1 cellular context compared by ENCODE assay signal in the genomic region with DNA sequence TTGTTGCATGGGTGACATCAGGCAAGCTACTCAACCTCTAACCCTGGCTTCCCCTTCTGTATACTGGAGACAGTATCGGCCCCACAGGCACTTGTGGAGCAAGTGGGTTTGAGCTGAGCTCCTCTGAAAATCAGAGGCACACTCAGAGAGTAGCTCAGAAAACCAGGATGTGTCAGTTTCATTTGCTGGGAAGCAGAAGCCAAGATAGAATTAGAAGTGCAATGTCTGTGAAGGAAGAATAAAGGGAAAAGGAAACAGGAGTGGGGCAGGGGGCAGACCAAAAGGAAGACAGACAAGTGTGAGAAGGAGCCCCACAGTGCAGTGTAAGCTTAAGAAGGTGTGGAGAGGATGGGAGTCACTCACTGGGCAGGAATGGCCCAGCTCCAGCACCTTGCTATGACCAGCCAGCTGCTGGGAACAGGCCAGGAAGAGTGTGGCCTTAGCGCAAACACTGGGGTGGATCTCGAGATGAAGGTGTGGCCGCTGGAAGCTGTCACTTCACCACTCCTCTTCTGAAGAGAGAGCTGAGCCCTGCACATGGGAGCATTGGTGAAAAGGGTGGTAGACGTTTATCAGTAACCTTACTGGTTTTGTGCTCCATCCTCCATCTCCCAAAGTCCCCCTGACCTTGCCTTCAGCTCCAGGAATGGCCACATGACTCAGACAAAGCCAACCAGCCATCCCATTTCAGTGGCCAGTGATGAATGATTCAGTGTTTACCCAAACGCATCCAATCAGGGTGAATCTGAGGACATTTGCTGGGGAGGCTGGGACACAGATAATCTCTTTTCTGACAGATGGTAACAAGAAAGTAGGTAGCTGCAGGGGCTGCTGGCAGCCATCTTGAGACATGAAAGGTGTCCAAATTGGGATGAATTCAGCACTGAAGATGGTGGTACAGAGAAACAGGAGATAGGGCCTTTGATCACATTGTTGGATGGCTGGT.
TF ChIP-seq lines count a peak whose summit lies in the region.

No MANE protein-coding gene starts in this region.

TF ChIP-seq in K562, 482 proteins besides CTCF, POLR2A, EP300 and RAD21 (continued from another document and continues in another):
- TF ChIP-seq SRSF3 (IDR thresholded peaks at IDR 0.05; ENCODE audit: insufficient read depth, low read length) = no peak
- TF ChIP-seq, protein P1, sequence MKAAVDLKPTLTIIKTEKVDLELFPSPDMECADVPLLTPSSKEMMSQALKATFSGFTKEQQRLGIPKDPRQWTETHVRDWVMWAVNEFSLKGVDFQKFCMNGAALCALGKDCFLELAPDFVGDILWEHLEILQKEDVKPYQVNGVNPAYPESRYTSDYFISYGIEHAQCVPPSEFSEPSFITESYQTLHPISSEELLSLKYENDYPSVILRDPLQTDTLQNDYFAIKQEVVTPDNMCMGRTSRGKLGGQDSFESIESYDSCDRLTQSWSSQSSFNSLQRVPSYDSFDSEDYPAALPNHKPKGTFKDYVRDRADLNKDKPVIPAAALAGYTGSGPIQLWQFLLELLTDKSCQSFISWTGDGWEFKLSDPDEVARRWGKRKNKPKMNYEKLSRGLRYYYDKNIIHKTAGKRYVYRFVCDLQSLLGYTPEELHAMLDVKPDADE (conservative IDR thresholded peaks at IDR 0.05; ENCODE audit: control insufficient read depth, low read depth, low read length) = no peak
- TF ChIP-seq RNF2 (IDR thresholded peaks at IDR 0.05) = no peak
- no peak for TF ChIP-seq CBX3 (IDR thresholded peaks at IDR 0.05; ENCODE audit: borderline replicate concordance in 1 of 2, low read length in 2 of 2)
- TF ChIP-seq RBM14 (IDR thresholded peaks at IDR 0.05; ENCODE audit: borderline replicate concordance, insufficient read depth, low read depth, low read length) = no peak
- TF ChIP-seq, protein P2, sequence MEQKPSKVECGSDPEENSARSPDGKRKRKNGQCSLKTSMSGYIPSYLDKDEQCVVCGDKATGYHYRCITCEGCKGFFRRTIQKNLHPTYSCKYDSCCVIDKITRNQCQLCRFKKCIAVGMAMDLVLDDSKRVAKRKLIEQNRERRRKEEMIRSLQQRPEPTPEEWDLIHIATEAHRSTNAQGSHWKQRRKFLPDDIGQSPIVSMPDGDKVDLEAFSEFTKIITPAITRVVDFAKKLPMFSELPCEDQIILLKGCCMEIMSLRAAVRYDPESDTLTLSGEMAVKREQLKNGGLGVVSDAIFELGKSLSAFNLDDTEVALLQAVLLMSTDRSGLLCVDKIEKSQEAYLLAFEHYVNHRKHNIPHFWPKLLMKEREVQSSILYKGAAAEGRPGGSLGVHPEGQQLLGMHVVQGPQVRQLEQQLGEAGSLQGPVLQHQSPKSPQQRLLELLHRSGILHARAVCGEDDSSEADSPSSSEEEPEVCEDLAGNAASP (IDR thresholded peaks at IDR 0.05) = no peak
- TF ChIP-seq KAT8 (IDR thresholded peaks at IDR 0.05; ENCODE audit: low read depth) = peak; percentile 31; the same call in 1 of the 2 replicates
- peak; percentile 61; the same call in 1 of the 2 replicates for TF ChIP-seq ATF3 (IDR thresholded peaks at IDR 0.05)
- no peak for TF ChIP-seq ATF3 (CRISPR knock-in tag; conservative IDR thresholded peaks at IDR 0.05)
- TF ChIP-seq ZNF778 (CRISPR knock-in tag; IDR thresholded peaks at IDR 0.05) = no peak
- peak; percentile 43; the same call in 1 of the 2 replicates for TF ChIP-seq NFE2 (IDR thresholded peaks at IDR 0.05; ENCODE audit: low read depth)
- no peak for TF ChIP-seq PML (IDR thresholded peaks at IDR 0.05; ENCODE audit: low read length)
- no peak for TF ChIP-seq SRF (CRISPR knock-in tag; IDR thresholded peaks at IDR 0.05)
- TF ChIP-seq SAFB (IDR thresholded peaks at IDR 0.05; ENCODE audit: borderline replicate concordance, low read depth, low read length) = no peak
- no peak for TF ChIP-seq ZNF197 (CRISPR knock-in tag; IDR thresholded peaks at IDR 0.05; ENCODE audit: low read depth)
- TF ChIP-seq KLF16 (IDR thresholded peaks at IDR 0.05) = no peak
- TF ChIP-seq XRCC3 (IDR thresholded peaks at IDR 0.05) = no peak
- TF ChIP-seq PCBP1 (IDR thresholded peaks at IDR 0.05; ENCODE audit: low read depth, low read length, poor library complexity, severe bottlenecking) = no peak
- TF ChIP-seq RFX1 (IDR thresholded peaks at IDR 0.05) = no peak
- TF ChIP-seq ZNF224 (CRISPR knock-in tag; IDR thresholded peaks at IDR 0.05) = no peak
- TF ChIP-seq SAFB2 (IDR thresholded peaks at IDR 0.05; ENCODE audit: borderline replicate concordance, low read depth, low read length, severe bottlenecking) = no peak
- no peak for TF ChIP-seq HDAC2 (IDR thresholded peaks at IDR 0.05)
- TF ChIP-seq, protein P3, sequence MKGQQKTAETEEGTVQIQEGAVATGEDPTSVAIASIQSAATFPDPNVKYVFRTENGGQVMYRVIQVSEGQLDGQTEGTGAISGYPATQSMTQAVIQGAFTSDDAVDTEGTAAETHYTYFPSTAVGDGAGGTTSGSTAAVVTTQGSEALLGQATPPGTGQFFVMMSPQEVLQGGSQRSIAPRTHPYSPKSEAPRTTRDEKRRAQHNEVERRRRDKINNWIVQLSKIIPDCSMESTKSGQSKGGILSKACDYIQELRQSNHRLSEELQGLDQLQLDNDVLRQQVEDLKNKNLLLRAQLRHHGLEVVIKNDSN (CRISPR knock-in tag; IDR thresholded peaks at IDR 0.05) = peak; percentile 34; the same call in 1 of the 2 replicates
- no peak for TF ChIP-seq BCL6 (CRISPR knock-in tag; IDR thresholded peaks at IDR 0.05)
- TF ChIP-seq ETV1 (tag; conservative IDR thresholded peaks at IDR 0.05; ENCODE audit: low read depth) = no peak
- no peak for TF ChIP-seq ZNF785 (CRISPR knock-in tag; IDR thresholded peaks at IDR 0.05)
- TF ChIP-seq MCM3 (IDR thresholded peaks at IDR 0.05) = no peak
- TF ChIP-seq TRIM24 (IDR thresholded peaks at IDR 0.05) = no peak
- no peak for TF ChIP-seq BRF1 (IDR thresholded peaks at IDR 0.05; ENCODE audit: borderline replicate concordance, extremely low read depth, insufficient read length)
- TF ChIP-seq TBL1XR1 (IDR thresholded peaks at IDR 0.05; ENCODE audit: low read length in 2 of 2) = no peak
- TF ChIP-seq RERE (CRISPR knock-in tag; IDR thresholded peaks at IDR 0.05; ENCODE audit: borderline replicate concordance) = no peak
- TF ChIP-seq, protein P4, sequence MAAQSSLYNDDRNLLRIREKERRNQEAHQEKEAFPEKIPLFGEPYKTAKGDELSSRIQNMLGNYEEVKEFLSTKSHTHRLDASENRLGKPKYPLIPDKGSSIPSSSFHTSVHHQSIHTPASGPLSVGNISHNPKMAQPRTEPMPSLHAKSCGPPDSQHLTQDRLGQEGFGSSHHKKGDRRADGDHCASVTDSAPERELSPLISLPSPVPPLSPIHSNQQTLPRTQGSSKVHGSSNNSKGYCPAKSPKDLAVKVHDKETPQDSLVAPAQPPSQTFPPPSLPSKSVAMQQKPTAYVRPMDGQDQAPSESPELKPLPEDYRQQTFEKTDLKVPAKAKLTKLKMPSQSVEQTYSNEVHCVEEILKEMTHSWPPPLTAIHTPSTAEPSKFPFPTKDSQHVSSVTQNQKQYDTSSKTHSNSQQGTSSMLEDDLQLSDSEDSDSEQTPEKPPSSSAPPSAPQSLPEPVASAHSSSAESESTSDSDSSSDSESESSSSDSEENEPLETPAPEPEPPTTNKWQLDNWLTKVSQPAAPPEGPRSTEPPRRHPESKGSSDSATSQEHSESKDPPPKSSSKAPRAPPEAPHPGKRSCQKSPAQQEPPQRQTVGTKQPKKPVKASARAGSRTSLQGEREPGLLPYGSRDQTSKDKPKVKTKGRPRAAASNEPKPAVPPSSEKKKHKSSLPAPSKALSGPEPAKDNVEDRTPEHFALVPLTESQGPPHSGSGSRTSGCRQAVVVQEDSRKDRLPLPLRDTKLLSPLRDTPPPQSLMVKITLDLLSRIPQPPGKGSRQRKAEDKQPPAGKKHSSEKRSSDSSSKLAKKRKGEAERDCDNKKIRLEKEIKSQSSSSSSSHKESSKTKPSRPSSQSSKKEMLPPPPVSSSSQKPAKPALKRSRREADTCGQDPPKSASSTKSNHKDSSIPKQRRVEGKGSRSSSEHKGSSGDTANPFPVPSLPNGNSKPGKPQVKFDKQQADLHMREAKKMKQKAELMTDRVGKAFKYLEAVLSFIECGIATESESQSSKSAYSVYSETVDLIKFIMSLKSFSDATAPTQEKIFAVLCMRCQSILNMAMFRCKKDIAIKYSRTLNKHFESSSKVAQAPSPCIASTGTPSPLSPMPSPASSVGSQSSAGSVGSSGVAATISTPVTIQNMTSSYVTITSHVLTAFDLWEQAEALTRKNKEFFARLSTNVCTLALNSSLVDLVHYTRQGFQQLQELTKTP (IDR thresholded peaks at IDR 0.05; ENCODE audit: low read depth in 1 of 2, partially characterized antibody in 2 of 2) = no peak
- TF ChIP-seq MTA3 (IDR thresholded peaks at IDR 0.05; ENCODE audit: borderline replicate concordance) = 0 out of 2 replicates have a peak, but pooled peaks have one; percentile 8
- no peak for TF ChIP-seq ZNF184 (CRISPR knock-in tag; IDR thresholded peaks at IDR 0.05)
- TF ChIP-seq MTA1 (IDR thresholded peaks at IDR 0.05; ENCODE audit: borderline replicate concordance) = no peak
- TF ChIP-seq SRSF7 (optimal IDR thresholded peaks at IDR 0.05; ENCODE audit: low read depth, low read length) = no peak
- 0 out of 2 replicates have a peak, but pooled peaks have one; percentile 12 for TF ChIP-seq FOXM1 (IDR thresholded peaks at IDR 0.05; ENCODE audit: low read depth)
- TF ChIP-seq FOXM1 (CRISPR knock-in tag; IDR thresholded peaks at IDR 0.05; ENCODE audit: low read depth) = no peak
- no peak for TF ChIP-seq ZNF239 (CRISPR knock-in tag; IDR thresholded peaks at IDR 0.05)
- no peak for TF ChIP-seq DACH1 (IDR thresholded peaks at IDR 0.05; ENCODE audit: partially characterized antibody)
- TF ChIP-seq NCOA6 (IDR thresholded peaks at IDR 0.05) = no peak
- TF ChIP-seq U2AF1 (optimal IDR thresholded peaks at IDR 0.05; ENCODE audit: low read depth, low read length) = no peak
- TF ChIP-seq ZBTB33 (CRISPR knock-in tag; IDR thresholded peaks at IDR 0.05) = peak; percentile 85
- TF ChIP-seq, protein P5, sequence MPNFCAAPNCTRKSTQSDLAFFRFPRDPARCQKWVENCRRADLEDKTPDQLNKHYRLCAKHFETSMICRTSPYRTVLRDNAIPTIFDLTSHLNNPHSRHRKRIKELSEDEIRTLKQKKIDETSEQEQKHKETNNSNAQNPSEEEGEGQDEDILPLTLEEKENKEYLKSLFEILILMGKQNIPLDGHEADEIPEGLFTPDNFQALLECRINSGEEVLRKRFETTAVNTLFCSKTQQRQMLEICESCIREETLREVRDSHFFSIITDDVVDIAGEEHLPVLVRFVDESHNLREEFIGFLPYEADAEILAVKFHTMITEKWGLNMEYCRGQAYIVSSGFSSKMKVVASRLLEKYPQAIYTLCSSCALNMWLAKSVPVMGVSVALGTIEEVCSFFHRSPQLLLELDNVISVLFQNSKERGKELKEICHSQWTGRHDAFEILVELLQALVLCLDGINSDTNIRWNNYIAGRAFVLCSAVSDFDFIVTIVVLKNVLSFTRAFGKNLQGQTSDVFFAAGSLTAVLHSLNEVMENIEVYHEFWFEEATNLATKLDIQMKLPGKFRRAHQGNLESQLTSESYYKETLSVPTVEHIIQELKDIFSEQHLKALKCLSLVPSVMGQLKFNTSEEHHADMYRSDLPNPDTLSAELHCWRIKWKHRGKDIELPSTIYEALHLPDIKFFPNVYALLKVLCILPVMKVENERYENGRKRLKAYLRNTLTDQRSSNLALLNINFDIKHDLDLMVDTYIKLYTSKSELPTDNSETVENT (CRISPR knock-in tag; IDR thresholded peaks at IDR 0.05) = no peak
